ENCODE assay signal across 24 cellular contexts in the genomic region with DNA sequence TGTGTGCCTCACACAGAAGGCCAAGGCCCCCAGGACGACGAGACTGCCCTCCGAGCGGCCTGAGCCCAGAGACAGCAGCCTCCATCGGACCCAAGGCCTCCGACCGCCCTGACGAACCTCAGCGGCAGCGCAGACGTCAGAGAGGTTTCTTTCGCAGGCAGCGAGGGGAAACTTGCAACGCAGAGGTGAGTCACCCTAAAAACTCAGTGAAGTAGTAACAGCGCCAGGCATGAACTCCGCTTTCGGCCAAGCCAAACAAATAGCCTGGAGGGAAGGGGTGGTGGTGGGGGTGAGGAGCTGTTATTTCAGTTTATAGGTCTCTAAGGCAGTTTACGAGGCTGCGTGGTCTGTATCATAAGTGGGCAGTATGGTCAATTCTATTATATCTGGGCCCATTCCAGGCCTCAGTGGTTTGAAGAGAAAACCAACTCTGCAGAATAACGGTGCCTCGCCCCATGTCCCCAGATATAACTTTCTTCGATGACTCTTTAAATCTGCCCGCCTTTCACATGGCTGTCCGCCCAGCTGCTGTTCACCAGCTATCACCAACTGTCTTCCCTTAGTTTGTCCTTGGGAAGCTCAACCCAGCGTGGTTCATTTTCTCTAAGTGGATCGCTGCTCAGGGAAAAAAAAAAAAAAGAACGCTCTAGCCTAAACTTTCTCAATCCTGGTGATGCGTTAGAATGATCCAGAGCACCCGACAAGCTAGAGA. TPM values are rescaled to one million over a fixed set of nuclear protein-coding genes. Genes with fewer than 3 reads are reported as not detected.
A peak's percentile ranks its signal among the peaks of the same experiment; 100 is the strongest.
DNase-seq lines count a peak whose midpoint lies in the region; ATAC-seq and TF ChIP-seq lines count a peak whose summit lies in the region.
"Had no signal": no experiment of that assay in that cellular context is flagged by ENCODE, and none has a peak within 500 bp of the region (broad histone marks: within the 10 kb centered on the region; RNA-seq: fewer than 3 reads in every experiment).

No MANE protein-coding gene starts in this region.

- peaks cover 8% of the 10 kb centered on the region for H3K9me3 Mint-ChIP-seq in activated CD4-positive, alpha-beta T cell treated with anti-CD3 and anti-CD28 coated beads for 36 hours (ENCODE audit: low read depth)

- TF ChIP-seq CTCF in fibroblast of mammary gland (conservative IDR thresholded peaks at IDR 0.05; ENCODE audit: control insufficient read depth, insufficient read depth, low read depth, low read length): no peak

- no peaks in the 10 kb centered on the region for H3K36me3 Mint-ChIP-seq in activated CD4-positive, alpha-beta T cell treated with anti-CD3 and anti-CD28 coated beads for 36 hours (ENCODE audit: low read depth)

- POLR2A ChIA-PET in activated CD4-positive, alpha-beta T cell treated with anti-CD3 and anti-CD28 coated beads for 36 hours (lab: Charles Lee): no interaction called here

- CTCF ChIA-PET in activated CD4-positive, alpha-beta T cell treated with anti-CD3 and anti-CD28 coated beads for 36 hours (lab: Charles Lee): interaction anchor here (0.7 kb wide), 1 partner anchor 37 kb away, joined by 4 read pairs; no protein-coding TSS in a partner anchor

- H3K4me3 Mint-ChIP-seq in activated CD4-positive, alpha-beta T cell treated with anti-CD3 and anti-CD28 coated beads for 36 hours: no peak overlapping the region
- H3K4me3 Mint-ChIP-seq: endodermal cell; T-helper 2 cell treated with Interferon-gamma antibody and Interleukin-4, amounts not matched to agents 5 μg/mL and 100 μg/mL, for 36 hours had no signal

- H3K27ac Mint-ChIP-seq in activated CD4-positive, alpha-beta T cell treated with anti-CD3 and anti-CD28 coated beads for 36 hours: no peak overlapping the region
- H3K27ac Mint-ChIP-seq: endodermal cell; T-helper 2 cell treated with Interferon-gamma antibody and Interleukin-4, amounts not matched to agents 5 μg/mL and 100 μg/mL, for 36 hours had no signal

- no peak for ATAC-seq in activated CD4-positive, alpha-beta T cell treated with anti-CD3 and anti-CD28 coated beads for 36 hours
- no peak for ATAC-seq in HG03095 (IDR thresholded peaks at IDR 0.05; ENCODE audit: unreplicated experiment)
- ATAC-seq: lower lobe of right lung had no signal

- no peaks in the 10 kb centered on the region for H3K4me1 Mint-ChIP-seq in activated CD4-positive, alpha-beta T cell treated with anti-CD3 and anti-CD28 coated beads for 36 hours
- H3K4me1 Mint-ChIP-seq: endodermal cell had no signal

- H3K36me3 ChIP-seq in rectal smooth muscle tissue (ENCODE audit: control insufficient read depth, insufficient read depth, low read length): no peaks in the 10 kb centered on the region
- H3K36me3 ChIP-seq: lower lobe of right lung, uterus had no signal

- H3K4me3 ChIP-seq in fibroblast of mammary gland (ENCODE audit: control insufficient read depth, low read depth, low read length) (no peak overlapping the region), rectal smooth muscle tissue (ENCODE audit: low read length) (no peak overlapping the region)
- H3K4me3 ChIP-seq: lower lobe of right lung, uterus had no signal

- intact Hi-C loops in activated CD4-positive, alpha-beta T cell treated with anti-CD3 and anti-CD28 coated beads for 36 hours (cut with DNase I, micrococcal nuclease): no loop called here

- DNase-seq in Daoy (ENCODE audit: low read depth) (peak; percentile 82), RPMI7951 (ENCODE audit: low read depth) (peak; percentile 91), fibroblast of mammary gland (ENCODE audit: low read depth) (peak; percentile 33), germinal center (ENCODE audit: low spot score) (no peak), NCI-H2196 treated with DMSO at 0.1 percent for 48 hours (lab: John Stamatoyannopoulos, UW; ENCODE audit: unreplicated experiment) (no peak)
- no peak for DNase-seq in activated CD4-positive, alpha-beta T cell treated with anti-CD3 and anti-CD28 coated beads for 36 hours
- DNase-seq: activated CD8-positive, alpha-beta memory T cell treated with anti-CD3 and anti-CD28 coated beads for 24 hours; activated naive CD4-positive, alpha-beta T cell treated with anti-CD3 and anti-CD28 coated beads, Interleukin-2, amount 50 U/mL, for 16 hours; activated T-cell treated with anti-CD3 and anti-CD28 coated beads, Interleukin-2, amount 50 U/mL, for 48 hours; anterior cingulate cortex; endodermal cell; KBM-7; lower lobe of right lung; NCI-H1048; NCI-H2029; NCI-H446 treated with DMSO at 0.1 percent for 48 hours; NK-92 treated with Interleukin-12 subunit alpha and Interleukin-12 subunit beta, amount 100 ng/mL, for 24 hours; occipital lobe; SK-N-SH; uterus had no signal

- no peak overlapping the region for H3K9ac ChIP-seq in rectal smooth muscle tissue (ENCODE audit: low read length)
- H3K9ac ChIP-seq: SK-N-SH had no signal

- H3K27ac ChIP-seq in rectal smooth muscle tissue (ENCODE audit: low read depth, low read length): peak overlapping the region; percentile 86
- H3K27ac ChIP-seq: C4-2B, lower lobe of right lung, uterus had no signal

- H3K27me3 Mint-ChIP-seq in activated CD4-positive, alpha-beta T cell treated with anti-CD3 and anti-CD28 coated beads for 36 hours: no peaks in the 10 kb centered on the region

- peaks cover 18% of the 10 kb centered on the region for H3K4me1 ChIP-seq in rectal smooth muscle tissue (ENCODE audit: control insufficient read depth, insufficient read depth, low read length)
- H3K4me1 ChIP-seq: lower lobe of right lung, uterus had no signal

- no peaks in the 10 kb centered on the region for H3K27me3 ChIP-seq in rectal smooth muscle tissue (ENCODE audit: control insufficient read depth, insufficient read depth, low read length)
- H3K27me3 ChIP-seq: uterus had no signal

RNA-seq across cellular contexts. Expression of a gene that starts 43.5 kb away (rescaled TPM):
- total RNA-seq in Daoy (2014; rRNA removed; shearing (Covaris generic)): 2.1 and 2.2 TPM in 2 replicates
- 2.1 and 3.0 TPM in 2 replicates for total RNA-seq in RPMI7951 (2014; rRNA removed; shearing (Covaris generic))
- total RNA-seq in activated CD4-positive, alpha-beta T cell treated with anti-CD3 and anti-CD28 coated beads for 36 hours: not detected
- total RNA-seq: endodermal cell had no signal

Comparison
In these comparisons a context has a peak if more than half of its experiments do, and no peak if none do; other contexts are left out.
1. DNase-seq: peak in Daoy (single experiment), RPMI7951 (single experiment) and fibroblast of mammary gland (single experiment); none in activated CD4-positive, alpha-beta T cell treated with anti-CD3 and anti-CD28 coated beads for 36 hours (single experiment), germinal center (single experiment) and NCI-H2196 treated with DMSO at 0.1 percent for 48 hours (single experiment).